28 cellular contexts compared by ENCODE assay signal in the genomic region with DNA sequence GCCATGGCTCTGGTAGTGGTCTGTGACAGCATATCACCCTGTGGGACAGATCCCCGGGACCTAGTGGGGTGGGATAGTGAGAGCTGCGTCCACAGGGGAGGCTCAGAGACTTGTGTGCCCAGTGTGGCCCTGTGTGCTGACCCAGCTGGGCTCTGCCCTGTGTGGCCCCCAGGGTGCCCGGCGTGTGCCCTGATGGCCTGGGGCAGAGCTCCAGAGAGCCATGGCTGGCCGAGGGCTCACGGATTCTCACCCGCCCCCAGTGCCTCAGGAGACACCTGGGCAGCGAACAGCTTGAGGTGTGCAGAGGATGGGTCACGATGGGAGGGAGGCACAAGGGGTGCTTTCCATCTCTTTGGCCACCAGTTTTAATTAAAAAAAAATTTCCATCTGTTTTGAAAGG.
"Had no signal": no experiment of that assay in that cellular context is flagged by ENCODE, and none has a peak within 500 bp of the region (broad histone marks: within the 10 kb centered on the region; RNA-seq: fewer than 3 reads in every experiment).

No MANE protein-coding gene starts in this region.

- H3K9ac ChIP-seq: SK-N-SH had no signal

- DNase-seq: activated CD4-positive, alpha-beta memory T cell treated with anti-CD3 and anti-CD28 coated beads for 36 hours; activated CD4-positive, alpha-beta T cell treated with anti-CD3 and anti-CD28 coated beads, Interleukin-2, amount 10 ng/mL, durations not matched to agents 7 days and 5 days; activated CD4-positive, CD25-positive, alpha-beta regulatory T cell; activated CD8-positive, alpha-beta memory T cell treated with anti-CD3 and anti-CD28 coated beads for 24 hours; activated effector memory CD4-positive, alpha-beta T cell treated with anti-CD3 and anti-CD28 coated beads, Interleukin-2, amount 50 U/mL, for 16 hours; activated naive CD4-positive, alpha-beta T cell treated with Interleukin-2 at 50 U/mL for 16 hours; activated naive CD8-positive, alpha-beta T cell treated with anti-CD3 and anti-CD28 coated beads, Interleukin-2, amount 50 U/mL, for 24 hours; activated T-cell treated with anti-CD3 and anti-CD28 coated beads, Interleukin-2, amount 50 U/mL, for 4 hours; amniotic stem cell; body of pancreas; central memory CD4-positive, alpha-beta T cell; NCI-H1092; NCI-H1417 treated with DMSO at 0.1 percent for 48 hours; NCI-H1694; NCI-H2029 treated with DMSO at 0.1 percent for 48 hours; NCI-H345; NCI-H510A; NCI-H526 treated with DMSO at 0.1 percent for 48 hours; NCI-H82; SJCRH30; SK-N-SH; T-helper 1 cell had no signal

- H3K27ac ChIP-seq: ascending aorta, SJCRH30, VCaP had no signal

- H3K36me3 ChIP-seq: ascending aorta had no signal

- H3K4me3 ChIP-seq: ascending aorta, body of pancreas, SJCRH30 had no signal

- FAIRE-seq: bronchial epithelial cell, RCC 7860 had no signal

- H3K27me3 ChIP-seq: ascending aorta, body of pancreas, SJCRH30 had no signal

- ATAC-seq: activated naive CD4-positive, alpha-beta T cell treated with anti-CD3 and anti-CD28 coated beads, Interleukin-2, amount 50 U/mL, for 72 hours; activated naive CD8-positive, alpha-beta T cell treated with anti-CD3 and anti-CD28 coated beads, Interleukin-2, amount 50 U/mL, for 24 hours; activated T-cell treated with anti-CD3 and anti-CD28 coated beads, Interleukin-2, amount 50 U/mL, for 4 hours; body of pancreas; Right ventricle myocardium inferior had no signal

- H3K4me2 ChIP-seq: SK-N-SH had no signal

- H3K9me3 ChIP-seq: ascending aorta, body of pancreas, SJCRH30, SK-N-SH had no signal
